13 cellular contexts compared by ENCODE assay signal in the genomic region with DNA sequence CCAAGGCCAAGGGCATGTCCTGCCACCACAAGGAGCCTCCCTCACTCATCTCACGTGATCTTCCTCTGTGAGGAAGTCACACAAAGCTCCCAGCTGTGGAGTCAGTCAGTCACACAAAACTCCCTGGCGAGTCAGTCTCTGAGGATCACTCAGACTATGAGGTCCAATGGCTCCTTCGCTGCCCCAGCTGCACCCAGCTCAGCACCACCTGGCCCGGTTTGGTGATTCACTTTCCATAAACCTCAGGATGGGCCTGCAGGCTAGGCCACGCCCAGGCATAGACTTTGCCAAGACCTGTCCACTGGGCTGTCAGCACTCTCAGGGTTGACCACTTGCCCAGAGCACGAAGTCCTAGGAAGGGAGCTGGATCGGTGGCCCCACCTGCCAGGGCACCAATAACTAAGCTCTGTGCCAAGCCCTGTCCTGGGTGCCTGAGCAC.
DNase-seq lines count a peak whose midpoint lies in the region; ATAC-seq and TF ChIP-seq lines count a peak whose summit lies in the region.
"Had no signal": no experiment of that assay in that cellular context is flagged by ENCODE, and none has a peak within 500 bp of the region (broad histone marks: within the 10 kb centered on the region; RNA-seq: fewer than 3 reads in every experiment).

No MANE protein-coding gene starts in this region.

- no peaks in the 10 kb centered on the region for H3K9me3 ChIP-seq in Caco-2

- no peaks in the 10 kb centered on the region for H3K36me3 ChIP-seq in Caco-2 (ENCODE audit: control insufficient read depth, insufficient read depth, low read length)

- no TSS peak for BruUV-seq in Caco-2 (replicated peaks; lab: Mats Ljungman, UMichigan)

- no peak for TF ChIP-seq CTCF in Caco-2 (IDR thresholded peaks at IDR 0.05; ENCODE audit: insufficient read depth in 1 of 2, low read depth in 1 of 2, low read length in 1 of 2, severe bottlenecking in 1 of 2, unreplicated experiment in 1 of 2)

- intact Hi-C loops in Caco-2 (cut with micrococcal nuclease; ENCODE audit: unreplicated experiment) = no loop called here

- no peak overlapping the region for H3K4me3 Mint-ChIP-seq in activated T-helper 17 cell treated with anti-CD3 and anti-CD28 coated beads, Interleukin-2, amount 50 U/mL, for 72 hours
- H3K4me3 Mint-ChIP-seq in Caco-2 (ENCODE audit: unreplicated experiment) = no peak overlapping the region
- H3K4me3 Mint-ChIP-seq: CD4-positive, CD25-positive, alpha-beta regulatory T cell; T-cell had no signal

- H3K27ac Mint-ChIP-seq in activated T-helper 17 cell treated with anti-CD3 and anti-CD28 coated beads, Interleukin-2, amount 50 U/mL, for 72 hours = no peak overlapping the region
- no peak overlapping the region for H3K27ac Mint-ChIP-seq in Caco-2 (ENCODE audit: unreplicated experiment)
- H3K27ac Mint-ChIP-seq: CD4-positive, CD25-positive, alpha-beta regulatory T cell; T-cell had no signal

- H3K36me3 Mint-ChIP-seq in activated T-helper 17 cell treated with anti-CD3 and anti-CD28 coated beads, Interleukin-2, amount 50 U/mL, for 72 hours (ENCODE audit: low read depth) = no peaks in the 10 kb centered on the region
- no peaks in the 10 kb centered on the region for H3K36me3 Mint-ChIP-seq in Caco-2 (ENCODE audit: insufficient read depth, unreplicated experiment)
- H3K36me3 Mint-ChIP-seq: CD4-positive, CD25-positive, alpha-beta regulatory T cell; T-cell had no signal

- no peak overlapping the region for H3K4me3 ChIP-seq in Caco-2 (ENCODE audit: low read depth, low read length)

- POLR2A ChIA-PET in Caco-2 (lab: Charles Lee) = no interaction called here

- peak; percentile 96 for DNase-seq in A172 (ENCODE audit: low spot score)
- DNase-seq in iris pigment epithelial cell (ENCODE audit: low read depth) = peak; percentile 38
- DNase-seq in Caco-2 = no peak
- DNase-seq: CD4-positive, CD25-positive, alpha-beta regulatory T cell; midbrain; NCI-H1694; stimulated activated CD4-positive, alpha-beta T cell treated with anti-CD3 and anti-CD28 coated beads, Interleukin-2, amount 100 ng/mL, for 48 hours; T-cell had no signal

- ATAC-seq in HG02610 (IDR thresholded peaks at IDR 0.05; ENCODE audit: unreplicated experiment) (peak; percentile 72), GM19397 (IDR thresholded peaks at IDR 0.05; ENCODE audit: unreplicated experiment) (no peak), GM19463 (IDR thresholded peaks at IDR 0.05; ENCODE audit: unreplicated experiment) (no peak), GM19035 (IDR thresholded peaks at IDR 0.05; ENCODE audit: unreplicated experiment) (no peak)
- peak; percentile 46 for ATAC-seq in activated T-helper 17 cell treated with anti-CD3 and anti-CD28 coated beads, Interleukin-2, amount 50 U/mL, for 72 hours (replicated peaks)
- ATAC-seq: T-cell had no signal

- no peaks in the 10 kb centered on the region for H3K27me3 ChIP-seq in Caco-2 (replicated peaks; ENCODE audit: control insufficient read depth, insufficient read depth, low read length)

- H3K27me3 Mint-ChIP-seq in activated T-helper 17 cell treated with anti-CD3 and anti-CD28 coated beads, Interleukin-2, amount 50 U/mL, for 72 hours = no peaks in the 10 kb centered on the region
- no peaks in the 10 kb centered on the region for H3K27me3 Mint-ChIP-seq in Caco-2 (ENCODE audit: insufficient read depth, unreplicated experiment)
- H3K27me3 Mint-ChIP-seq: CD4-positive, CD25-positive, alpha-beta regulatory T cell; T-cell had no signal

- 0 out of 2 replicates have a peak, but pooled peaks cover 4% of the 10 kb centered on the region for H3K4me1 ChIP-seq in Caco-2

- H3K9me3 Mint-ChIP-seq in activated T-helper 17 cell treated with anti-CD3 and anti-CD28 coated beads, Interleukin-2, amount 50 U/mL, for 72 hours = no peaks in the 10 kb centered on the region
- H3K9me3 Mint-ChIP-seq in Caco-2 (ENCODE audit: unreplicated experiment) = no peaks in the 10 kb centered on the region
- H3K9me3 Mint-ChIP-seq: CD4-positive, CD25-positive, alpha-beta regulatory T cell; T-cell had no signal

- no peaks in the 10 kb centered on the region for H3K4me1 Mint-ChIP-seq in activated T-helper 17 cell treated with anti-CD3 and anti-CD28 coated beads, Interleukin-2, amount 50 U/mL, for 72 hours
- H3K4me1 Mint-ChIP-seq in Caco-2 (ENCODE audit: low read depth, unreplicated experiment) = no peaks in the 10 kb centered on the region
- H3K4me1 Mint-ChIP-seq: CD4-positive, CD25-positive, alpha-beta regulatory T cell; T-cell had no signal

- CTCF ChIA-PET in Caco-2 (lab: Charles Lee) = no interaction called here

Comparison
In these comparisons a context has a peak if more than half of its experiments do, and no peak if none do; other contexts are left out.
1. DNase-seq: peak in A172 (single experiment) and iris pigment epithelial cell (single experiment); none in Caco-2 (0 of 2).
2. ATAC-seq: peak in HG02610 (single experiment) and activated T-helper 17 cell treated with anti-CD3 and anti-CD28 coated beads, Interleukin-2, amount 50 U/mL, for 72 hours (single experiment); none in GM19397 (single experiment), GM19463 (single experiment) and GM19035 (single experiment).